Comparison of ENCODE assay signal across 11 cellular contexts in genomic region chr6:157879034-157879872, GRCh38. TPM values are rescaled to one million over a fixed set of nuclear protein-coding genes. Genes with fewer than 3 reads are reported as not detected.
A peak's percentile ranks its signal among the peaks of the same experiment; 100 is the strongest.
DNase-seq lines count a peak whose midpoint lies in the region; ATAC-seq and TF ChIP-seq lines count a peak whose summit lies in the region.
"Had no signal": no experiment of that assay in that cellular context is flagged by ENCODE, and none has a peak within 500 bp of the region (broad histone marks: within the 10 kb centered on the region; RNA-seq: fewer than 3 reads in every experiment).

No MANE protein-coding gene starts in this region.

- intact Hi-C loops in upper lobe of right lung (cut with DNase I): loop anchor here (10.0 kb wide), 1 partner anchor 124 kb away; no protein-coding TSS in a partner anchor

- no peaks in the 10 kb centered on the region for H3K9me3 ChIP-seq in upper lobe of right lung
- no peaks in the 10 kb centered on the region for H3K9me3 ChIP-seq in Peyer's patch
- no peaks in the 10 kb centered on the region for H3K9me3 ChIP-seq in mesenchymal stem cell (ENCODE audit: control insufficient read depth, low read length)

- H3K79me1 ChIP-seq in mesenchymal stem cell (replicated peaks; ENCODE audit: low read length, poor library complexity, severe bottlenecking): peaks cover 27% of the 10 kb centered on the region

- DNase-seq in GM20000 (ENCODE audit: low spot score): peak; percentile 44
- DNase-seq in upper lobe of right lung: no peak
- no peak for DNase-seq in H4 (ENCODE audit: low spot score)
- no peak for DNase-seq in Peyer's patch
- no peak for DNase-seq in mesenchymal stem cell
- DNase-seq: IMR-90, SHP77 treated with DMSO at 0.1 percent for 48 hours had no signal

- H3K4me3 ChIP-seq in upper lobe of right lung: no peak overlapping the region
- no peak overlapping the region for H3K4me3 ChIP-seq in Peyer's patch
- no peak overlapping the region for H3K4me3 ChIP-seq in mesenchymal stem cell (ENCODE audit: insufficient read depth in 1 of 2, low read depth in 1 of 2, low read length in 2 of 2)

- no peak overlapping the region for H2BK12ac ChIP-seq in mesenchymal stem cell (ENCODE audit: low read length in 2 of 2)

- peaks cover 34% of the 10 kb centered on the region for H3K4me1 Mint-ChIP-seq in brain

- no peak overlapping the region for H2BK15ac ChIP-seq in mesenchymal stem cell (ENCODE audit: low read depth, poor library complexity, severe bottlenecking)

- peaks cover 24% of the 10 kb centered on the region for H3K36me3 ChIP-seq in upper lobe of right lung
- peaks cover 0 to 61% (median 0%) of the 10 kb centered on the region in 3 donors for H3K36me3 ChIP-seq in Peyer's patch
- peaks cover 21 to 100% of the 10 kb centered on the region in 2 experiments for H3K36me3 ChIP-seq in mesenchymal stem cell (ENCODE audit: control insufficient read depth in 1 of 2, insufficient read depth in 2 of 2, low read depth in 1 of 2, low read length in 2 of 2)

- peaks cover 73% of the 10 kb centered on the region for H3K36me3 Mint-ChIP-seq in brain

- WGBS in mesenchymal stem cell: 88% methylated on average over 12 of the region's 12 CpGs

- no peak overlapping the region for H3K9ac ChIP-seq in mesenchymal stem cell (ENCODE audit: low read length)

- no peak overlapping the region for H2BK5ac ChIP-seq in mesenchymal stem cell (ENCODE audit: low read depth, low read length, poor library complexity, severe bottlenecking)

- peak overlapping the region in 3 of 5 experiments; percentile 33 to 59 (median 58) for H3K4me3 Mint-ChIP-seq in brain
- H3K4me3 Mint-ChIP-seq: memory B cell had no signal

- H3K4me1 ChIP-seq in upper lobe of right lung (peaks cover 11% of the 10 kb centered on the region), Peyer's patch (no peaks in the 10 kb centered on the region), mesenchymal stem cell (ENCODE audit: control insufficient read depth, insufficient read depth, low read depth, low read length) (peaks cover 2% of the 10 kb centered on the region)

- H2AK5ac ChIP-seq in mesenchymal stem cell (ENCODE audit: low read length, severe bottlenecking): no peak overlapping the region

- no peak overlapping the region for H3K4me2 ChIP-seq in mesenchymal stem cell (ENCODE audit: low read length, poor library complexity, severe bottlenecking)

- no peak overlapping the region for H2BK120ac ChIP-seq in mesenchymal stem cell (ENCODE audit: low read depth, low read length)

- peak overlapping the region in 4 of 5 experiments; percentile 2 to 81 (median 42) for H3K27ac Mint-ChIP-seq in brain

- H3K23ac ChIP-seq in mesenchymal stem cell (ENCODE audit: low read length in 2 of 2): no peak overlapping the region

- ATAC-seq in GM18505 (IDR thresholded peaks at IDR 0.05; ENCODE audit: unreplicated experiment): peak; percentile 87
- ATAC-seq in HG03095 (IDR thresholded peaks at IDR 0.05; ENCODE audit: unreplicated experiment): peak; percentile 91
- no peak for ATAC-seq in upper lobe of right lung

- H3K27me3 ChIP-seq in upper lobe of right lung (peaks cover 1% of the 10 kb centered on the region), Peyer's patch (no peaks in the 10 kb centered on the region), mesenchymal stem cell (ENCODE audit: control insufficient read depth in 1 of 2, insufficient read depth in 1 of 2, low read length in 2 of 2) (no peaks in the 10 kb centered on the region)

- H4K8ac ChIP-seq in mesenchymal stem cell (ENCODE audit: low read length): no peak overlapping the region

- no peak for TF ChIP-seq CTCF in GM20000 (IDR thresholded peaks at IDR 0.05; ENCODE audit: extremely low read depth, missing control alignments)
- TF ChIP-seq CTCF in brain (conservative IDR thresholded peaks at IDR 0.05): no peak
- TF ChIP-seq CTCF in upper lobe of right lung (IDR thresholded peaks at IDR 0.05): no peak
- TF ChIP-seq CTCF in Peyer's patch (IDR thresholded peaks at IDR 0.05): no peak

- H3K9me3 Mint-ChIP-seq in brain: no peaks in the 10 kb centered on the region
- H3K9me3 Mint-ChIP-seq: memory B cell had no signal

- no peaks in the 10 kb centered on the region for H3K27me3 Mint-ChIP-seq in brain
- H3K27me3 Mint-ChIP-seq: memory B cell had no signal

- TF ChIP-seq POLR2A in GM18505 (IDR thresholded peaks at IDR 0.05; ENCODE audit: borderline replicate concordance, extremely low read depth, insufficient read depth, insufficient read length) (no peak), Peyer's patch (IDR thresholded peaks at IDR 0.05) (no peak)

- no peak overlapping the region for H2AFZ ChIP-seq in mesenchymal stem cell (ENCODE audit: low read depth, low read length)

- no peak overlapping the region for H3K18ac ChIP-seq in mesenchymal stem cell (ENCODE audit: low read depth in 1 of 2, low read length in 2 of 2)

- H3K4ac ChIP-seq in mesenchymal stem cell (ENCODE audit: low read depth in 1 of 2, low read length in 2 of 2): no peak overlapping the region

- no peak overlapping the region for H3K27ac ChIP-seq in upper lobe of right lung
- H3K27ac ChIP-seq in Peyer's patch: no peak overlapping the region
- H3K27ac ChIP-seq in mesenchymal stem cell (ENCODE audit: low read length, poor library complexity, severe bottlenecking): no peak overlapping the region

- H4K91ac ChIP-seq in mesenchymal stem cell (ENCODE audit: low read length): no peak overlapping the region

- H3K14ac ChIP-seq in mesenchymal stem cell (ENCODE audit: low read length in 2 of 2): no peak overlapping the region

RNA-seq across cellular contexts. Expression of gene SNX9, which starts 56.2 kb away (rescaled TPM):
- polyA plus RNA-seq in brain (ENCODE audit: insufficient read depth, low read depth, low replicate concordance): 15.9 TPM
- total RNA-seq in upper lobe of right lung (25.0 TPM), Peyer's patch (10 to 100 TPM; 49.8 to 59.1 (median 52.5) TPM)
- total RNA-seq in H4 (2014; rRNA removed; shearing (Covaris generic)): 15.6 and 18.2 TPM in 2 replicates
- polyA plus RNA-seq in mesenchymal stem cell (2013, experiment 1 of 2): 40.4 TPM
- 41.1 TPM for polyA plus RNA-seq in mesenchymal stem cell (2013, experiment 2 of 2)
